In the genomic region with DNA sequence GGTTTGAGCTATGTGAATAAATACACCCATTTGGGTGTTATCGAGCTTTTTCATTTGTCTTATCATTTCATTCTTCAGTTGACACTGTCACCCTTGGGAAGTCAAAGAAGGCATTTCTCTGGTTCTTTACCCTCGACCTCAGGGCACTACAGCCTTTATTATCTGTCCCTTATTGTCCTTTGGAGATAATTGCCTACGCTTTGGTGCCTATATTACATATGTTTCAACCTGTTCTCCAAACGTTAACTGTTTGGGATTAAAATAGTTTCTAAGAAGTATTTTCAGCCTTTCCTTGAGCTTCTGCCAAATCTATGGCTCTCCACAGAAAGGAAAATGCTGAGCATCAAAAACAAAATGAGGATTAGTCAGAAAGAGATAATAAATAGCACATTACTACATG, we compare ENCODE assay signal across 1 cellular context.
TF ChIP-seq lines count a peak whose summit lies in the region.

No MANE protein-coding gene starts in this region.

TF ChIP-seq in SK-N-SH, 30 proteins besides CTCF, POLR2A, EP300 and RAD21 (continued from another document):
- TF ChIP-seq, protein P1, sequence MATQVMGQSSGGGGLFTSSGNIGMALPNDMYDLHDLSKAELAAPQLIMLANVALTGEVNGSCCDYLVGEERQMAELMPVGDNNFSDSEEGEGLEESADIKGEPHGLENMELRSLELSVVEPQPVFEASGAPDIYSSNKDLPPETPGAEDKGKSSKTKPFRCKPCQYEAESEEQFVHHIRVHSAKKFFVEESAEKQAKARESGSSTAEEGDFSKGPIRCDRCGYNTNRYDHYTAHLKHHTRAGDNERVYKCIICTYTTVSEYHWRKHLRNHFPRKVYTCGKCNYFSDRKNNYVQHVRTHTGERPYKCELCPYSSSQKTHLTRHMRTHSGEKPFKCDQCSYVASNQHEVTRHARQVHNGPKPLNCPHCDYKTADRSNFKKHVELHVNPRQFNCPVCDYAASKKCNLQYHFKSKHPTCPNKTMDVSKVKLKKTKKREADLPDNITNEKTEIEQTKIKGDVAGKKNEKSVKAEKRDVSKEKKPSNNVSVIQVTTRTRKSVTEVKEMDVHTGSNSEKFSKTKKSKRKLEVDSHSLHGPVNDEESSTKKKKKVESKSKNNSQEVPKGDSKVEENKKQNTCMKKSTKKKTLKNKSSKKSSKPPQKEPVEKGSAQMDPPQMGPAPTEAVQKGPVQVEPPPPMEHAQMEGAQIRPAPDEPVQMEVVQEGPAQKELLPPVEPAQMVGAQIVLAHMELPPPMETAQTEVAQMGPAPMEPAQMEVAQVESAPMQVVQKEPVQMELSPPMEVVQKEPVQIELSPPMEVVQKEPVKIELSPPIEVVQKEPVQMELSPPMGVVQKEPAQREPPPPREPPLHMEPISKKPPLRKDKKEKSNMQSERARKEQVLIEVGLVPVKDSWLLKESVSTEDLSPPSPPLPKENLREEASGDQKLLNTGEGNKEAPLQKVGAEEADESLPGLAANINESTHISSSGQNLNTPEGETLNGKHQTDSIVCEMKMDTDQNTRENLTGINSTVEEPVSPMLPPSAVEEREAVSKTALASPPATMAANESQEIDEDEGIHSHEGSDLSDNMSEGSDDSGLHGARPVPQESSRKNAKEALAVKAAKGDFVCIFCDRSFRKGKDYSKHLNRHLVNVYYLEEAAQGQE (IDR thresholded peaks at IDR 0.05; ENCODE audit: low read depth, low read length) = no peak
- TF ChIP-seq ELF1 (IDR thresholded peaks at IDR 0.05) (no peak), GATA2 (CRISPR knock-in tag; IDR thresholded peaks at IDR 0.05) (no peak), MXI1 (IDR thresholded peaks at IDR 0.05; ENCODE audit: low read depth, low read length) (no peak), TCF12 (IDR thresholded peaks at IDR 0.05) (no peak), FOXM1 (IDR thresholded peaks at IDR 0.05; ENCODE audit: low read depth) (no peak), RCOR1 (IDR thresholded peaks at IDR 0.05; ENCODE audit: low read length) (no peak), POLR2AphosphoS5 (IDR thresholded peaks at IDR 0.05; ENCODE audit: low read depth, low read length) (no peak), CHD2 (IDR thresholded peaks at IDR 0.05; ENCODE audit: low read length, partially characterized antibody) (no peak), SMC3 (IDR thresholded peaks at IDR 0.05; ENCODE audit: low read depth, low read length) (no peak), YY1 (IDR thresholded peaks at IDR 0.05; ENCODE audit: low read depth) (no peak)
